In genomic region chr11:119334173-119334930, GRCh38 we compare ENCODE assay signal across 8 cellular contexts. TPM values are rescaled to one million over a fixed set of nuclear protein-coding genes. Genes with fewer than 3 reads are reported as not detected.
DNase-seq lines count a peak whose midpoint lies in the region; ATAC-seq, FAIRE-seq and TF ChIP-seq lines count a peak whose summit lies in the region.

Gene RNF26 (plus strand): TSS chr11:119334527. CDS start chr11:119335123, 596 bp downstream.

- H3K9ac ChIP-seq in HepG2 (ENCODE audit: insufficient read depth, low read depth, low read length) = peak within 1 kb of the TSS; percentile 86

- H3K27me3 ChIP-seq in HepG2 (ENCODE audit: control insufficient read depth in 1 of 2, insufficient read depth in 2 of 2, low read length in 2 of 2) = no peaks in the 10 kb centered on the region; a peak in 1 of 5 replicates

- intact Hi-C loops in HepG2 (cut with micrococcal nuclease; ENCODE audit: unreplicated experiment) = loop anchor here (2.0 to 5.0 kb wide), 2 partner anchors 16 to 138 kb away; no protein-coding TSS in a partner anchor

- WGBS in HepG2 (ENCODE audit: low lambda C conversion rate) = 1% methylated on average over 19 of the region's 54 CpGs

- peak; percentile 79 to 84 for TF ChIP-seq POLR2A in HepG2 (IDR thresholded peaks at IDR 0.05; ENCODE audit: insufficient read depth in 1 of 2, low read depth in 2 of 2, low read length in 2 of 2)

- H3K27ac ChIP-seq in C4-2B = peak within 1 kb of the TSS; percentile 84
- peak within 1 kb of the TSS; percentile 71 for H3K27ac ChIP-seq in HepG2 (ENCODE audit: extremely low read length, insufficient read depth, low read length)

- no peaks in the 10 kb centered on the region for H3K9me3 ChIP-seq in HepG2 (ENCODE audit: low read length)

- H3K36me3 ChIP-seq in HepG2 (replicated peaks in 1 of 2; ENCODE audit: control insufficient read depth in 1 of 2, insufficient read depth in 2 of 2, low read length in 2 of 2) = peaks cover 8 to 14% of the 10 kb centered on the region in 2 experiments; a peak in 4 of 5 replicates

- TF ChIP-seq CTCF in C4-2B (conservative IDR thresholded peaks at IDR 0.05) (no peak), HepG2 (CRISPR knock-in tag; IDR thresholded peaks at IDR 0.05) (no peak)

- peaks cover 24% of the 10 kb centered on the region for H3K79me2 ChIP-seq in HepG2 (ENCODE audit: insufficient read depth, low read length)

- in situ Hi-C loops in HepG2 (cut with HindIII; ENCODE audit: extremely low pct_ligation_motif_present, low pct_unique_long_range_greater_than_20kb) = loop anchor here (10.0 kb wide), 1 partner anchor 140 kb away; no protein-coding TSS in a partner anchor

- no peak for TF ChIP-seq EP300 in HepG2 (IDR thresholded peaks at IDR 0.05; ENCODE audit: low read depth in 2 of 2, low read length in 2 of 2)
- no peak for TF ChIP-seq EP300 in HepG2 (CRISPR knock-in tag; IDR thresholded peaks at IDR 0.05; ENCODE audit: borderline replicate concordance)

- H3K4me3 ChIP-seq in HepG2 (replicated peaks in 1 of 3; ENCODE audit: insufficient read depth in 1 of 3, low read depth in 2 of 3, low read length in 3 of 3) = peak within 1 kb of the TSS; percentile 78 to 94 (median 87)

- ATAC-seq in GM19395 (IDR thresholded peaks at IDR 0.05; ENCODE audit: unreplicated experiment) (peak; percentile 95), HG03565 (IDR thresholded peaks at IDR 0.05; ENCODE audit: unreplicated experiment) (peak; percentile 86), HepG2 (peak; percentile 87)

- H4K20me1 ChIP-seq in HepG2 (ENCODE audit: insufficient read depth, low read length) = peaks cover 4% of the 10 kb centered on the region; the same call in 1 of the 2 replicates

- peak; percentile 97 for DNase-seq in NCI-H774 (lab: John Stamatoyannopoulos, UW)
- DNase-seq in activated CD4-positive, alpha-beta T cell treated with anti-CD3 and anti-CD28 coated beads, Interleukin-2, amount 50 U/mL, for 48 hours = peak; percentile 93 to 95
- peak; percentile 97 to 98 for DNase-seq in dermis microvascular lymphatic vessel endothelial cell (ENCODE audit: low read depth in 2 of 2)
- peak; percentile 97 for DNase-seq in HepG2 (ENCODE audit: low spot score)
- DNase-seq in stimulated activated CD4-positive, alpha-beta T cell treated with anti-CD3 and anti-CD28 coated beads, Interleukin-4, amount 100 ng/mL, for 1 hour = peak; percentile 89

- CTCF ChIA-PET in HepG2 (lab: Yijun Ruan, JAX; ENCODE audit: low intra/inter-chr PET ratio, low total read pairs) = no interaction called here

- FAIRE-seq in HepG2 (lab: Jason Lieb, UNC) = peak; percentile 98

- H3K4me1 ChIP-seq in HepG2 (ENCODE audit: insufficient read depth, low read length) = peaks cover 55% of the 10 kb centered on the region

- no peak for TF ChIP-seq RAD21 in HepG2 (CRISPR knock-in tag; IDR thresholded peaks at IDR 0.05)

- peak within 1 kb of the TSS; percentile 89 for H3K4me2 ChIP-seq in HepG2 (ENCODE audit: low read depth, low read length)

- POLR2A ChIA-PET in HepG2 (lab: Yijun Ruan, JAX) = interaction anchor here (0.6 to 1.3 kb wide), 7 partner anchors 16 to 42 kb away, joined by 3 to 10 read pairs (median 3); partner anchors contain the start of gene MCAM

- no TSS peak for BruUV-seq in HepG2 (replicated peaks; lab: Mats Ljungman, UMichigan)

- H2AFZ ChIP-seq in HepG2 (ENCODE audit: low read length) = peak within 1 kb of the TSS; percentile 59

TF ChIP-seq in HepG2, 621 proteins besides CTCF, POLR2A, EP300 and RAD21 (continues in another document):
- TF ChIP-seq ZNF607 (CRISPR knock-in tag; IDR thresholded peaks at IDR 0.05; ENCODE audit: borderline replicate concordance) = peak; percentile 48; the same call in 1 of the 2 replicates
- TF ChIP-seq MYPOP (CRISPR knock-in tag; IDR thresholded peaks at IDR 0.05) = no peak
- TF ChIP-seq ZNF224 (CRISPR knock-in tag; IDR thresholded peaks at IDR 0.05) = no peak
- TF ChIP-seq ZNF883 (CRISPR knock-in tag; IDR thresholded peaks at IDR 0.05; ENCODE audit: not compliant biosample characterization) = peak; percentile 70
- no peak for TF ChIP-seq ZBTB44 (CRISPR knock-in tag; IDR thresholded peaks at IDR 0.05)
- TF ChIP-seq CC2D1A (CRISPR knock-in tag; IDR thresholded peaks at IDR 0.05) = no peak
- TF ChIP-seq NONO (IDR thresholded peaks at IDR 0.05) = no peak
- TF ChIP-seq NONO (CRISPR knock-in tag; conservative IDR thresholded peaks at IDR 0.05) = no peak
- 0 out of 2 replicates have a peak, but pooled peaks have one; percentile 55 for TF ChIP-seq ZNF552 (CRISPR knock-in tag; IDR thresholded peaks at IDR 0.05; ENCODE audit: borderline replicate concordance)
- peak; percentile 76 for TF ChIP-seq SAP130 (CRISPR knock-in tag; IDR thresholded peaks at IDR 0.05; ENCODE audit: low read depth)
- no peak for TF ChIP-seq RARG (CRISPR knock-in tag; IDR thresholded peaks at IDR 0.05; ENCODE audit: low read depth)
- no peak; the same call in 1 of the 2 replicates for TF ChIP-seq BCL3 (CRISPR knock-in tag; IDR thresholded peaks at IDR 0.05)
- TF ChIP-seq ZNF703 (CRISPR knock-in tag; IDR thresholded peaks at IDR 0.05; ENCODE audit: borderline replicate concordance) = no peak

RNA-seq across cellular contexts. Expression of gene RNF26, which starts in this region (rescaled TPM):
- total RNA-seq in dermis microvascular lymphatic vessel endothelial cell (2.6 and 4.6 TPM in 2 replicates), HepG2 (2016; rRNA removed; fragmentation: Illumina TruSeq; extraction: Trizol) (11.9 and 20.8 TPM in 2 replicates)
- total RNA-seq in HepG2 (2016; cell fraction: cytosol; rRNA removed; fragmentation: Illumina TruSeq; extraction: Trizol; ENCODE audit: low read depth) = 5.1 and 5.5 TPM in 2 replicates
- total RNA-seq in HepG2 (2016; cell fraction: insoluble cytoplasmic fraction; rRNA removed; fragmentation: Illumina TruSeq; extraction: Trizol) = 11.0 and 17.9 TPM in 2 replicates
- 25.7 and 27.9 TPM in 2 replicates for total RNA-seq in HepG2 (2016; cell fraction: membrane; rRNA removed; fragmentation: Illumina TruSeq; extraction: Trizol)
- 16.9 and 17.9 TPM in 2 replicates for total RNA-seq in HepG2 (2016; cell fraction: nucleus; rRNA removed; fragmentation: Illumina TruSeq; extraction: Trizol)
- polyA plus RNA-seq in HepG2 (2011; rRNA removed) = 26.3 and 28.8 TPM in 2 replicates
- polyA plus RNA-seq in HepG2 (2011; cell fraction: cytosol; rRNA removed) = 33.9 and 41.8 TPM in 2 replicates
- polyA plus RNA-seq in HepG2 (2011; cell fraction: nucleus; rRNA removed) = 21.0 and 21.5 TPM in 2 replicates
- polyA plus RNA-seq in HepG2 (2012) = 29.6 and 32.1 TPM in 2 replicates
- polyA plus RNA-seq in HepG2 (2016; cell fraction: cytosol; fragmentation: Illumina TruSeq; extraction: Trizol; ENCODE audit: low read depth) = 16.4 and 19.4 TPM in 2 replicates
- polyA plus RNA-seq in HepG2 (2016; cell fraction: insoluble cytoplasmic fraction; fragmentation: Illumina TruSeq; extraction: Trizol; ENCODE audit: low read depth) = 51.2 and 62.2 TPM in 2 replicates
- 61.9 and 66.3 TPM in 2 replicates for polyA plus RNA-seq in HepG2 (2016; cell fraction: membrane; fragmentation: Illumina TruSeq; extraction: Trizol; ENCODE audit: low read depth)
- 50.4 and 51.8 TPM in 2 replicates for polyA plus RNA-seq in HepG2 (2016; cell fraction: nucleus; fragmentation: Illumina TruSeq; extraction: Trizol; ENCODE audit: insufficient read depth, low read depth)
- 92.7 and 163 TPM in 2 replicates for polyA minus RNA-seq in HepG2 (2011; rRNA and poly(A)+ RNA removed; ENCODE audit: low replicate concordance)
- polyA minus RNA-seq in HepG2 (2011; cell fraction: cytosol; rRNA and poly(A)+ RNA removed) = 34.6 and 35.6 TPM in 2 replicates
- 16.9 and 21.8 TPM in 2 replicates for polyA minus RNA-seq in HepG2 (2011; cell fraction: nucleus; rRNA and poly(A)+ RNA removed)

Comparison
In these comparisons a context has a peak if more than half of its experiments do, and no peak if none do; other contexts are left out.
1. Peak in every context shown above with its lines: DNase-seq, ATAC-seq, H3K4me3 ChIP-seq and H3K27ac ChIP-seq.